In genomic region chr7:5533821-5534367, GRCh38 we compare ENCODE assay signal across 14 cellular contexts. TPM values are rescaled to one million over a fixed set of nuclear protein-coding genes. Genes with fewer than 3 reads are reported as not detected.
A peak's percentile ranks its signal among the peaks of the same experiment; 100 is the strongest.
DNase-seq lines count a peak whose midpoint lies in the region; ATAC-seq and TF ChIP-seq lines count a peak whose summit lies in the region.
"Had no signal": no experiment of that assay in that cellular context is flagged by ENCODE, and none has a peak within 500 bp of the region (broad histone marks: within the 10 kb centered on the region; RNA-seq: fewer than 3 reads in every experiment).

No MANE protein-coding gene starts in this region.

- TF ChIP-seq EP300 in SK-N-SH (IDR thresholded peaks at IDR 0.05; ENCODE audit: borderline replicate concordance in 1 of 2, low read depth in 1 of 2, low read length in 1 of 2) (no peak), tibial nerve (IDR thresholded peaks at IDR 0.05) (no peak)

- no peak overlapping the region for H3K4me2 ChIP-seq in parathyroid adenoma (ENCODE audit: low read length)
- H3K4me2 ChIP-seq in SK-N-SH = no peak overlapping the region

- H3K36me3 ChIP-seq in HUES64 (ENCODE audit: insufficient read depth, low read length) (peaks cover 7% of the 10 kb centered on the region), parathyroid adenoma (ENCODE audit: control insufficient read depth, insufficient read depth, low read length) (no peaks in the 10 kb centered on the region), SK-N-SH (replicated peaks in 1 of 2; ENCODE audit: control insufficient read depth in 1 of 2, insufficient read depth in 2 of 2, low read length in 1 of 2) (peaks cover 6% of the 10 kb centered on the region in 2 experiments), tibial nerve (peaks cover 4 to 6% (median 6%) of the 10 kb centered on the region in 3 donors)

- CTCF ChIA-PET in CD4-positive, alpha-beta T cell (lab: Charles Lee) = interaction anchor here (0.6 to 2.2 kb wide), 4 partner anchors 25 to 138 kb away, joined by 3 to 8 read pairs (median 4); no protein-coding TSS in a partner anchor
- CTCF ChIA-PET in SK-N-SH (lab: Yijun Ruan, JAX) = interaction anchor here (0.7 to 1.3 kb wide), 2 partner anchors 18 to 144 kb away, joined by 3 read pairs; no protein-coding TSS in a partner anchor

- H3K4me3 ChIP-seq in HUES64 (ENCODE audit: low read length) (no peak overlapping the region), coronary artery (no peak overlapping the region), parathyroid adenoma (ENCODE audit: low read depth, low read length) (no peak overlapping the region), SK-N-SH (ENCODE audit: low read depth in 2 of 2, low read length in 1 of 2) (no peak overlapping the region), foreskin fibroblast (ENCODE audit: low read depth in 1 of 2, low read length in 2 of 2) (no peak overlapping the region), tibial nerve (no peak overlapping the region)
- H3K4me3 ChIP-seq: left ventricle myocardium inferior had no signal

- no peak for DNase-seq in CD4-positive, alpha-beta T cell
- DNase-seq in coronary artery (ENCODE audit: low spot score) (no peak), medulla oblongata (ENCODE audit: extremely low spot score) (no peak), SK-N-SH (no peak), foreskin fibroblast (no peak), tibial nerve (ENCODE audit: low spot score in 2 of 2) (no peak)
- DNase-seq: left ventricle myocardium inferior; NCI-H524; SIG-M5; stimulated activated CD4-positive, alpha-beta T cell treated with anti-CD3 and anti-CD28 coated beads, Interleukin-15, amount 100 ng/mL, for 24 hours; stimulated activated CD8-positive, alpha-beta memory T cell treated with anti-CD3 and anti-CD28 coated beads, Interleukin-4, amount 100 ng/mL, for 48 hours had no signal

- intact Hi-C loops in CD4-positive, alpha-beta T cell (cut with DNase I, micrococcal nuclease) = loop anchor here in 1 of 2 experiments (1.0 kb wide), 1 partner anchor 23 kb away; no protein-coding TSS in a partner anchor

- H3K27me3 Mint-ChIP-seq in CD4-positive, alpha-beta T cell = no peaks in the 10 kb centered on the region

- H3K79me2 ChIP-seq in parathyroid adenoma (no peaks in the 10 kb centered on the region), SK-N-SH (ENCODE audit: insufficient read depth) (peaks cover 33% of the 10 kb centered on the region)

- H3F3A ChIP-seq in SK-N-SH (replicated peaks; ENCODE audit: insufficient read depth) = peaks cover 19% of the 10 kb centered on the region

- H3K9me2 ChIP-seq in SK-N-SH = no peaks in the 10 kb centered on the region

- H3K9me3 ChIP-seq in CD4-positive, alpha-beta T cell (ENCODE audit: control insufficient read depth, low read length) = no peaks in the 10 kb centered on the region
- H3K9me3 ChIP-seq in HUES64 (ENCODE audit: insufficient read depth, low read depth, low read length) (no peaks in the 10 kb centered on the region), parathyroid adenoma (ENCODE audit: control insufficient read depth, low read length) (no peaks in the 10 kb centered on the region), SK-N-SH (no peaks in the 10 kb centered on the region), tibial nerve (no peaks in the 10 kb centered on the region)
- H3K9me3 ChIP-seq: left ventricle myocardium inferior had no signal

- peaks cover 25% of the 10 kb centered on the region for H3K36me3 Mint-ChIP-seq in CD4-positive, alpha-beta T cell (ENCODE audit: low read depth)

- H3K27ac ChIP-seq in CD4-positive, alpha-beta T cell (ENCODE audit: low read depth, low read length) = peak overlapping the region; percentile 80
- H3K27ac ChIP-seq in HUES64 (ENCODE audit: low read depth, low read length) (peak overlapping the region; percentile 10), coronary artery (peak overlapping the region; percentile 100), parathyroid adenoma (no peak overlapping the region), SK-N-SH (ENCODE audit: low read depth in 2 of 2, low read length in 1 of 2) (no peak overlapping the region), tibial nerve (peak overlapping the region in 1 of 4 donors; percentile 100)

- peaks cover 12% of the 10 kb centered on the region for H4K20me1 ChIP-seq in SK-N-SH (ENCODE audit: insufficient read depth)

- TF ChIP-seq RAD21 in SK-N-SH (IDR thresholded peaks at IDR 0.05; ENCODE audit: low read length) = no peak

- no peak for TF ChIP-seq POLR2A in tibial nerve (IDR thresholded peaks at IDR 0.05)

- H3K4me1 ChIP-seq in HUES64 (ENCODE audit: insufficient read depth, low read length) (peaks cover 23% of the 10 kb centered on the region), parathyroid adenoma (peaks cover 5% of the 10 kb centered on the region), SK-N-SH (ENCODE audit: control insufficient read depth in 1 of 2, insufficient read depth in 2 of 2, low read depth in 1 of 2, low read length in 1 of 2) (peaks cover 4 to 16% of the 10 kb centered on the region in 2 experiments; a peak in 2 of 4 replicates), tibial nerve (peaks cover 0 to 28% (median 9%) of the 10 kb centered on the region in 4 donors)

- no peak for ATAC-seq in CD4-positive, alpha-beta T cell (ENCODE audit: poor library complexity)

- TF ChIP-seq CTCF in CD4-positive, alpha-beta T cell (IDR thresholded peaks at IDR 0.05) = no peak
- TF ChIP-seq CTCF in coronary artery (IDR thresholded peaks at IDR 0.05) (no peak), parathyroid adenoma (IDR thresholded peaks at IDR 0.05) (no peak), SK-N-SH (IDR thresholded peaks at IDR 0.05) (no peak), foreskin fibroblast (IDR thresholded peaks at IDR 0.05; ENCODE audit: low read depth, low read length) (no peak), tibial nerve (IDR thresholded peaks at IDR 0.05) (no peak)

- H2AFZ ChIP-seq in parathyroid adenoma (peak overlapping the region; percentile 22), SK-N-SH (ENCODE audit: low read depth) (no peak overlapping the region)

- peaks cover 21% of the 10 kb centered on the region for H3K4me1 Mint-ChIP-seq in CD4-positive, alpha-beta T cell (ENCODE audit: low read depth)

- no peaks in the 10 kb centered on the region for H3K9me3 Mint-ChIP-seq in CD4-positive, alpha-beta T cell
- H3K9me3 Mint-ChIP-seq: activated T-helper 2 cell treated with anti-CD3 and anti-CD28 coated beads, Interferon-gamma antibody, Interleukin-2, Interleukin-4, amounts not matched to agents 10 μg/mL and 5 μg/mL and 100 μg/mL, durations not matched to agents 14 hours and 24 hours and 36 hours had no signal

- H3K27ac Mint-ChIP-seq in CD4-positive, alpha-beta T cell = peak overlapping the region; percentile 95
- H3K27ac Mint-ChIP-seq: activated T-helper 2 cell treated with anti-CD3 and anti-CD28 coated beads, Interferon-gamma antibody, Interleukin-2, Interleukin-4, amounts not matched to agents 10 μg/mL and 5 μg/mL and 100 μg/mL, durations not matched to agents 14 hours and 24 hours and 36 hours had no signal

- 83% methylated on average over 10 of the region's 10 CpGs for WGBS in HUES64
- 91% methylated on average over 10 of the region's 10 CpGs for WGBS in SK-N-SH (ENCODE audit: low lambda C conversion rate)
- 81 to 84% methylated on average over 10 of the region's 10 CpGs for WGBS in tibial nerve, 2 donors

- H3K9ac ChIP-seq in HUES64 (ENCODE audit: low read depth, low read length) = no peak overlapping the region
- no peak overlapping the region for H3K9ac ChIP-seq in parathyroid adenoma
- no peak overlapping the region for H3K9ac ChIP-seq in SK-N-SH

- POLR2A ChIA-PET in CD4-positive, alpha-beta T cell (lab: Charles Lee) = interaction anchor here (0.8 to 1.5 kb wide), 3 partner anchors 8 to 39 kb away, joined by 3 to 5 read pairs (median 4); no protein-coding TSS in a partner anchor
- POLR2A ChIA-PET in SK-N-SH (lab: Yijun Ruan, JAX) = no interaction called here

- H3K27me3 ChIP-seq in CD4-positive, alpha-beta T cell (ENCODE audit: control insufficient read depth, insufficient read depth, low read length) = no peaks in the 10 kb centered on the region
- no peaks in the 10 kb centered on the region for H3K27me3 ChIP-seq in HUES64 (ENCODE audit: insufficient read depth, low read length)
- no peaks in the 10 kb centered on the region for H3K27me3 ChIP-seq in parathyroid adenoma (ENCODE audit: control insufficient read depth, insufficient read depth, low read length)
- H3K27me3 ChIP-seq in SK-N-SH (ENCODE audit: insufficient read depth) = no peaks in the 10 kb centered on the region
- H3K27me3 ChIP-seq in tibial nerve = no peaks in the 10 kb centered on the region

- H3K4me3 Mint-ChIP-seq in CD4-positive, alpha-beta T cell = peak overlapping the region; percentile 91

TF ChIP-seq in SK-N-SH, 30 proteins besides CTCF, POLR2A, EP300 and RAD21 (continues in another document):
- no peak for TF ChIP-seq PBX3 (IDR thresholded peaks at IDR 0.05)

RNA-seq across cellular contexts. Expression of gene ACTB, which starts 3.5 kb away (rescaled TPM):
- 1,000 to 10,000 TPM; 1,880 to 1,990 TPM for total RNA-seq in CD4-positive, alpha-beta T cell
- polyA plus RNA-seq in HUES64 (2013, experiment 1 of 2) = 3,735 TPM
- polyA plus RNA-seq in HUES64 (2013, experiment 2 of 2) = 3,664 TPM
- polyA plus RNA-seq in SK-N-SH (2012; rRNA removed) = 2,583 and 4,707 TPM in 2 replicates
- polyA plus RNA-seq in SK-N-SH (2012; cell fraction: cytosol; rRNA removed) = 3,036 and 4,390 TPM in 2 replicates
- polyA plus RNA-seq in SK-N-SH (2012; cell fraction: nucleus; rRNA removed) = 4,302 and 8,336 TPM in 2 replicates
- total RNA-seq in tibial nerve = 1,000 to 10,000 TPM; 2,341 to 3,557 (median 2,894) TPM

RNA-seq across cellular contexts. Expression of gene FBXL18, which starts 20.3 kb away (rescaled TPM):
- 1 to 10 TPM; 7.3 TPM for total RNA-seq in CD4-positive, alpha-beta T cell
- polyA plus RNA-seq in HUES64 (2013, experiment 1 of 2) = 7.8 TPM
- polyA plus RNA-seq in HUES64 (2013, experiment 2 of 2) = 7.5 TPM
- 5.7 and 6.0 TPM in 2 replicates for polyA plus RNA-seq in SK-N-SH (2012; rRNA removed)
- 2.1 and 3.7 TPM in 2 replicates for polyA plus RNA-seq in SK-N-SH (2012; cell fraction: cytosol; rRNA removed)
- 10.9 and 11.2 TPM in 2 replicates for polyA plus RNA-seq in SK-N-SH (2012; cell fraction: nucleus; rRNA removed)
- 10 to 100 TPM in 1 of 4 donors, 1 to 10 TPM in 3; 7.0 to 10.5 (median 8.2) TPM for total RNA-seq in tibial nerve

RNA-seq across cellular contexts. Expression of gene FSCN1, which starts 58.7 kb away (rescaled TPM):
- total RNA-seq in CD4-positive, alpha-beta T cell = 1 to 10 TPM; 6.5 to 7.0 TPM
- polyA plus RNA-seq in HUES64 (2013, experiment 1 of 2) = 333 TPM
- 347 TPM for polyA plus RNA-seq in HUES64 (2013, experiment 2 of 2)
- 222 and 287 TPM in 2 replicates for polyA plus RNA-seq in SK-N-SH (2012; rRNA removed)
- polyA plus RNA-seq in SK-N-SH (2012; cell fraction: cytosol; rRNA removed) = 108 and 201 TPM in 2 replicates
- polyA plus RNA-seq in SK-N-SH (2012; cell fraction: nucleus; rRNA removed) = 255 and 304 TPM in 2 replicates
- 100 to 1,000 TPM in 3 of 4 donors, 10 to 100 TPM in 1; 88.8 to 197 (median 145) TPM for total RNA-seq in tibial nerve

Comparison
In these comparisons a context has a peak if more than half of its experiments do, and no peak if none do; other contexts are left out.
1. H3K27ac ChIP-seq: peak in CD4-positive, alpha-beta T cell (single experiment), HUES64 (single experiment) and coronary artery (2 of 2); none in parathyroid adenoma (single experiment) and SK-N-SH (0 of 2).
2. RNA of gene FSCN1, which starts 58.7 kb away (total RNA-seq): 88.8 to 197 TPM in tibial nerve; 6.5 to 7.0 TPM in CD4-positive, alpha-beta T cell; every median in the first group is over 10 times any median in the second.